ENCODE assay signal across 1 cellular context in the genomic region with DNA sequence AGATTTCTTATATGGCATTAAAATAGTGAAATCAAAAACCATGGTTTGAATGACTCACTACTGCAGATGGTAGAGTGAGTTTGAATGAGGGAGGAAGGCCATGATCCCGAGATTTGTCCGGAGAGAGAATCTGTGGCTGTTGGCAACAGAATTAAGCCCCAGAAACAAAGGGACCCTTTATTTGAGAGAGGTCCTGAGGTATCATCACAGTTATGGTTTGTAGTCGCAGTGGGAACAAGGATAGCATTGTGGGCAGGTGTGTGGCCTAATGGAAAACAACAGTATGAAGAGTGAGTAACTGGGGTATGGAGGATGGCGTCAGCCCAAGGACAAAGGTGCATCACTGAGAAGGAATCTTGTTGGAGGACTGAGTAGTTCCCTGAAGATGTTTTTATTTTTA.
TF ChIP-seq lines count a peak whose summit lies in the region.

No MANE protein-coding gene starts in this region.

TF ChIP-seq in IMR-90, 13 proteins besides CTCF, POLR2A, EP300 and RAD21 (continued from another document):
- TF ChIP-seq RFX5 (IDR thresholded peaks at IDR 0.05; ENCODE audit: low read depth, low read length) (no peak), CEBPB (IDR thresholded peaks at IDR 0.05; ENCODE audit: low read depth, low read length) (no peak), FOS (IDR thresholded peaks at IDR 0.05; ENCODE audit: low read depth, low read length) (no peak), USF2 (IDR thresholded peaks at IDR 0.05; ENCODE audit: low read depth, low read length) (no peak), MXI1 (IDR thresholded peaks at IDR 0.05; ENCODE audit: borderline replicate concordance, low read depth, low read length) (no peak)
